In the genomic region with DNA sequence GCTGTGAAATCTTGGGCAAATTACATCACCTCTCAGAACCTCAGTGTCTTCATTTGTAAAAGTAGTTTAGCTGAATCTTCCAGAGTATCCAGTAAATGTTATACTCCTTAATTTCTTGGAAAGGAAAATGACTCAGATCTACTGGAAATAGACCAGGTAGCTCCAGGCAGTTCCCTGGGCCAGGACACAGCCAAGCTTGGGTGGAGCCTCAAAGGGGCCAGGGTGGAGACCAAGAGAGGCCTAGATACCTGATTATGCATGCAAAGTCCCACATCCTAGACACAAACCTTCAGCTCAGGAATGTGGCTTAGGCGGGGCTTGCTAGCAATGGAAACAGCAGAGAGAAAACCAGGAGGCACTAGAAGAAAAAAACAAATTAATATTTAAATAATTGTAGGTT, we compare ENCODE assay signal across 16 cellular contexts.
DNase-seq lines count a peak whose midpoint lies in the region; ATAC-seq, FAIRE-seq and TF ChIP-seq lines count a peak whose summit lies in the region.
"Had no signal": no experiment of that assay in that cellular context is flagged by ENCODE, and none has a peak within 500 bp of the region (broad histone marks: within the 10 kb centered on the region; RNA-seq: fewer than 3 reads in every experiment).

No MANE protein-coding gene starts in this region.

- H3K27ac ChIP-seq in small intestine (ENCODE audit: low read depth in 1 of 2, low read length in 1 of 2) = no peak overlapping the region

- no peak for TF ChIP-seq CTCF in fibroblast of the aortic adventitia (IDR thresholded peaks at IDR 0.05; ENCODE audit: insufficient read depth, low read length)

- H3K4me1 ChIP-seq in small intestine (ENCODE audit: control insufficient read depth in 2 of 2, insufficient read depth in 1 of 2, low read depth in 1 of 2, low read length in 1 of 2) = no peaks in the 10 kb centered on the region

- no peaks in the 10 kb centered on the region for H3K27me3 ChIP-seq in small intestine (ENCODE audit: control insufficient read depth in 2 of 2, insufficient read depth in 2 of 2, low read length in 2 of 2)

- no peak for FAIRE-seq in small intestine (lab: Jason Lieb, UNC)
- FAIRE-seq: H54 had no signal

- H3K9me3 ChIP-seq in small intestine (ENCODE audit: control insufficient read depth, low read depth) = no peaks in the 10 kb centered on the region

- no peak for ATAC-seq in GM18502 (IDR thresholded peaks at IDR 0.05; ENCODE audit: poor library complexity, unreplicated experiment)
- ATAC-seq: Panc1 had no signal

- H3K4me3 ChIP-seq in fibroblast of the aortic adventitia (ENCODE audit: low read depth, low read length) = no peak overlapping the region
- no peak overlapping the region for H3K4me3 ChIP-seq in small intestine (ENCODE audit: low read depth in 1 of 2, low read length in 2 of 2)

- no peaks in the 10 kb centered on the region for H3K36me3 ChIP-seq in small intestine (ENCODE audit: control insufficient read depth in 2 of 2, insufficient read depth in 2 of 2, low read length in 2 of 2)

- WGBS in small intestine, 3 donors = 79 to 89% (median 86%) methylated on average over 1 of the region's 1 CpG

- peak; percentile 34 for DNase-seq in LoVo (ENCODE audit: low spot score)
- peak; percentile 16 for DNase-seq in T1000 (lab: John Stamatoyannopoulos, UW)
- DNase-seq in fibroblast of the aortic adventitia (ENCODE audit: low read depth) = peak; percentile 0
- DNase-seq in small intestine = peak; percentile 33
- no peak for DNase-seq in cerebellar cortex (ENCODE audit: low spot score)
- DNase-seq in activated CD4-positive, CD25-positive, alpha-beta regulatory T cell treated with anti-CD3 and anti-CD28 coated beads, Interleukin-2, amount 50 U/mL, for 72 hours = no peak
- DNase-seq: CD8-positive, alpha-beta memory T cell; DND-41; MV-4-11; NCI-H1436; NCI-H2081 treated with DMSO at 0.1 percent for 48 hours; NCI-H526 treated with DMSO at 0.1 percent for 48 hours; SHP77 treated with DMSO at 0.1 percent for 48 hours had no signal

Comparison
In these comparisons a context has a peak if more than half of its experiments do, and no peak if none do; other contexts are left out.
1. DNase-seq: peak in LoVo (single experiment), T1000 (single experiment), fibroblast of the aortic adventitia (single experiment) and small intestine (single experiment); none in cerebellar cortex (single experiment) and activated CD4-positive, CD25-positive, alpha-beta regulatory T cell treated with anti-CD3 and anti-CD28 coated beads, Interleukin-2, amount 50 U/mL, for 72 hours (single experiment).